ENCODE assay signal across 33 cellular contexts in genomic region chr10:47303866-47304265, GRCh38. TPM values are rescaled to one million over a fixed set of nuclear protein-coding genes. Genes with fewer than 3 reads are reported as not detected.
"Had no signal": no experiment of that assay in that cellular context is flagged by ENCODE, and none has a peak within 500 bp of the region (broad histone marks: within the 10 kb centered on the region; RNA-seq: fewer than 3 reads in every experiment).

No MANE protein-coding gene starts in this region.

- ATAC-seq: activated CD4-positive, CD25-positive, alpha-beta regulatory T cell treated with anti-CD3 and anti-CD28 coated beads, Interleukin-2, amount 50 U/mL, for 24 hours; activated CD8-positive, alpha-beta T cell treated with anti-CD3 and anti-CD28 coated beads for 36 hours; activated naive CD4-positive, alpha-beta T cell treated with anti-CD3 and anti-CD28 coated beads, Interleukin-2, amount 50 U/mL, for 72 hours; foreskin keratinocyte; gastrocnemius medialis; T-helper 17 cell had no signal

- DNase-seq: activated B cell treated with CpG ODN at 0.5 μM for 24 hours; activated CD4-positive, alpha-beta T cell treated with anti-CD3 and anti-CD28 coated beads for 48 hours; activated CD4-positive, alpha-beta T cell treated with anti-CD3 and anti-CD28 coated beads, Interleukin-2, amount 50 U/mL, for 1 hour; activated CD4-positive, alpha-beta T cell treated with anti-CD3 and anti-CD28 coated beads, Interleukin-2, amount 50 U/mL, for 48 hours; activated CD8-positive, alpha-beta memory T cell treated with anti-CD3 and anti-CD28 coated beads for 24 hours; activated CD8-positive, alpha-beta T cell treated with anti-CD3 and anti-CD28 coated beads for 36 hours; activated gamma-delta T cell; activated naive CD4-positive, alpha-beta T cell; activated naive CD4-positive, alpha-beta T cell treated with anti-CD3 and anti-CD28 coated beads, Interleukin-2, amount 10 ng/mL, durations not matched to agents 7 days and 5 days; activated naive CD8-positive, alpha-beta T cell treated with anti-CD3 and anti-CD28 coated beads, Interleukin-2, amount 10 ng/mL, durations not matched to agents 7 days and 5 days; activated T-cell treated with anti-CD3 and anti-CD28 coated beads, Interleukin-2, amount 50 U/mL, for 48 hours; amniotic stem cell; anterior cingulate cortex; caudate nucleus; cerebellar nuclear complex; effector memory CD4-positive, alpha-beta T cell; endodermal cell; foreskin keratinocyte; gastrocnemius medialis; glutamatergic neuron; T-helper 1 cell; T-helper 17 cell; T1000; WERI-Rb-1 had no signal

- H3K9me3 Mint-ChIP-seq: activated B cell treated with CpG ODN at 0.5 μM for 24 hours; activated CD8-positive, alpha-beta T cell treated with anti-CD3 and anti-CD28 coated beads for 36 hours; activated naive CD4-positive, alpha-beta T cell treated with anti-CD3 and anti-CD28 coated beads, Interleukin-2, amount 10 ng/mL, durations not matched to agents 7 days and 5 days; activated naive CD4-positive, alpha-beta T cell treated with anti-CD3 and anti-CD28 coated beads, Interleukin-2, amount 50 U/mL, for 72 hours; activated naive CD8-positive, alpha-beta T cell treated with anti-CD3 and anti-CD28 coated beads, Interleukin-2, amount 10 ng/mL, durations not matched to agents 7 days and 5 days; dendritic cell treated with granulocyte-macrophage colony-stimulating factor and Interleukin-4, amounts not matched to agents 40 ng/mL and 50 ng/mL, for 4 days; endodermal cell; T-helper 2 cell treated with Interferon-gamma antibody and Interleukin-4, amounts not matched to agents 5 μg/mL and 100 μg/mL, for 36 hours had no signal

- H3K36me3 Mint-ChIP-seq: activated naive CD4-positive, alpha-beta T cell treated with anti-CD3 and anti-CD28 coated beads, Interleukin-2, amount 10 ng/mL, durations not matched to agents 7 days and 5 days; activated naive CD4-positive, alpha-beta T cell treated with anti-CD3 and anti-CD28 coated beads, Interleukin-2, amount 50 U/mL, for 72 hours had no signal

- H3K27ac ChIP-seq: coronary artery, dorsolateral prefrontal cortex, esophagus muscularis mucosa, foreskin keratinocyte, gastrocnemius medialis, WERI-Rb-1 had no signal

- H3K27ac Mint-ChIP-seq: activated B cell treated with CpG ODN at 0.5 μM for 24 hours; activated CD8-positive, alpha-beta T cell treated with anti-CD3 and anti-CD28 coated beads for 36 hours; activated naive CD4-positive, alpha-beta T cell treated with anti-CD3 and anti-CD28 coated beads, Interleukin-2, amount 10 ng/mL, durations not matched to agents 7 days and 5 days; activated naive CD8-positive, alpha-beta T cell treated with anti-CD3 and anti-CD28 coated beads, Interleukin-2, amount 10 ng/mL, durations not matched to agents 7 days and 5 days; dendritic cell treated with granulocyte-macrophage colony-stimulating factor and Interleukin-4, amounts not matched to agents 40 ng/mL and 50 ng/mL, for 4 days; endodermal cell; T-helper 17 cell; T-helper 2 cell treated with Interferon-gamma antibody and Interleukin-4, amounts not matched to agents 5 μg/mL and 100 μg/mL, for 36 hours had no signal

- H3K9me3 ChIP-seq: esophagus muscularis mucosa, gastrocnemius medialis had no signal

- H3K4me3 ChIP-seq: coronary artery, esophagus muscularis mucosa, gastrocnemius medialis had no signal

- H3K36me3 ChIP-seq: esophagus muscularis mucosa, gastrocnemius medialis, WERI-Rb-1 had no signal

- H3K4me3 Mint-ChIP-seq: activated B cell treated with CpG ODN at 0.5 μM for 24 hours; activated CD8-positive, alpha-beta T cell treated with anti-CD3 and anti-CD28 coated beads for 36 hours; activated naive CD4-positive, alpha-beta T cell treated with anti-CD3 and anti-CD28 coated beads, Interleukin-2, amount 10 ng/mL, durations not matched to agents 7 days and 5 days; activated naive CD8-positive, alpha-beta T cell treated with anti-CD3 and anti-CD28 coated beads, Interleukin-2, amount 10 ng/mL, durations not matched to agents 7 days and 5 days; dendritic cell treated with granulocyte-macrophage colony-stimulating factor and Interleukin-4, amounts not matched to agents 40 ng/mL and 50 ng/mL, for 4 days; endodermal cell; T-helper 17 cell; T-helper 2 cell treated with Interferon-gamma antibody and Interleukin-4, amounts not matched to agents 5 μg/mL and 100 μg/mL, for 36 hours had no signal

- H3K4me1 ChIP-seq: foreskin keratinocyte had no signal

RNA-seq across cellular contexts. Expression of gene GDF10, which starts 3.9 kb away (rescaled TPM):
- total RNA-seq: activated B cell treated with CpG ODN at 0.5 μM for 24 hours, endodermal cell, epithelial cell of proximal tubule, foreskin keratinocyte had no signal

RNA-seq across cellular contexts. Expression of gene GDF2, which starts 18.4 kb away (rescaled TPM):
- total RNA-seq: activated B cell treated with CpG ODN at 0.5 μM for 24 hours; activated CD8-positive, alpha-beta T cell treated with anti-CD3 and anti-CD28 coated beads for 36 hours; activated naive CD4-positive, alpha-beta T cell treated with anti-CD3 and anti-CD28 coated beads, Interleukin-2, amount 50 U/mL, for 72 hours; activated naive CD8-positive, alpha-beta T cell treated with anti-CD3 and anti-CD28 coated beads, Interleukin-2, amount 10 ng/mL, durations not matched to agents 7 days and 5 days; astrocyte; endodermal cell; epithelial cell of proximal tubule; esophagus muscularis mucosa; foreskin keratinocyte; gastrocnemius medialis; T-helper 17 cell had no signal

RNA-seq across cellular contexts. Expression of gene RBP3, which starts 44.3 kb away (rescaled TPM):
- total RNA-seq: activated B cell treated with CpG ODN at 0.5 μM for 24 hours; activated CD8-positive, alpha-beta T cell treated with anti-CD3 and anti-CD28 coated beads for 36 hours; activated naive CD4-positive, alpha-beta T cell treated with anti-CD3 and anti-CD28 coated beads, Interleukin-2, amount 50 U/mL, for 72 hours; activated naive CD8-positive, alpha-beta T cell treated with anti-CD3 and anti-CD28 coated beads, Interleukin-2, amount 10 ng/mL, durations not matched to agents 7 days and 5 days; astrocyte; endodermal cell; epithelial cell of proximal tubule; foreskin keratinocyte; gastrocnemius medialis; T-helper 17 cell had no signal
